26 cellular contexts compared by ENCODE assay signal in the genomic region with DNA sequence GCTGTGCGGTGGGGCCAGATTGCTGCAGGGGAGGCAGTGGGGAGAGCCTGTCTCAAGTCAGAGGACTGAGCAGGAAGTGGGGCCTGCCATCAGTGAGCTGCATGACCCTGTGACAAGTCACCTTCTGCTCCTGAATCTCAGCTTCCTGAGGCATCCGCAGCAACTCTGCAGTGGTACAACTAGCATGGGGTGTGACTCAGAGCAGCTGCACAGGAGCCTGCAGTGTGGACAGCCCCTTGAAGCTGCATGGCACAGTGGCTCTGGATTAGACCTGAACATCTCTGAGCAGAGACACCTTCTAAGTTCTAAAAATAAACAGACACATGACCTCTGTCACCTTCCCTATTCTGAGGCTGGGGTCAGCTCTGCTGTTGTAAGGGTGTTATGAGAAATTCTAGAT. TPM values are rescaled to one million over a fixed set of nuclear protein-coding genes. Genes with fewer than 3 reads are reported as not detected.
"Had no signal": no experiment of that assay in that cellular context is flagged by ENCODE, and none has a peak within 500 bp of the region (broad histone marks: within the 10 kb centered on the region; RNA-seq: fewer than 3 reads in every experiment).

No MANE protein-coding gene starts in this region.

- H3K4me3 Mint-ChIP-seq: activated B cell treated with CpG ODN at 0.5 μM for 24 hours; activated naive CD8-positive, alpha-beta T cell treated with anti-CD3 and anti-CD28 coated beads for 36 hours; activated T-cell treated with anti-CD3 and anti-CD28 coated beads, Interleukin-2, amount 50 U/mL, for 4 hours; brain; dendritic cell treated with granulocyte-macrophage colony-stimulating factor and Interleukin-4, amounts not matched to agents 40 ng/mL and 50 ng/mL, for 4 days; memory B cell; naive B cell; stimulated activated naive CD8-positive, alpha-beta T cell treated with anti-CD3 and anti-CD28 coated beads, Interleukin-15, Interleukin-2, amounts not matched to agents 100 ng/mL and 50 ng/mL, for 24 hours had no signal

- H3K27me3 Mint-ChIP-seq: activated naive CD8-positive, alpha-beta T cell treated with anti-CD3 and anti-CD28 coated beads for 36 hours; brain; stimulated activated naive CD8-positive, alpha-beta T cell treated with anti-CD3 and anti-CD28 coated beads, Interleukin-15, Interleukin-2, amounts not matched to agents 100 ng/mL and 50 ng/mL, for 24 hours had no signal

- H3K4me1 ChIP-seq: heart right ventricle, prostate gland, right atrium auricular region, tibial nerve had no signal

- ATAC-seq: activated T-cell treated with anti-CD3 and anti-CD28 coated beads, Interleukin-2, amount 50 U/mL, for 4 hours; heart right ventricle had no signal

- H3K36me3 ChIP-seq: prostate gland, right atrium auricular region had no signal

- H3K27ac ChIP-seq: heart right ventricle, prostate gland, right atrium auricular region, tibial nerve had no signal

- H3K9me3 ChIP-seq: heart right ventricle, prostate gland, right atrium auricular region, tibial nerve had no signal

- H3K27me3 ChIP-seq: heart right ventricle, right atrium auricular region, tibial nerve had no signal

- H3K4me1 Mint-ChIP-seq: activated B cell treated with CpG ODN at 0.5 μM for 24 hours; activated naive CD8-positive, alpha-beta T cell treated with anti-CD3 and anti-CD28 coated beads for 36 hours; brain; memory B cell; naive B cell had no signal

- H3K36me3 Mint-ChIP-seq: activated naive CD8-positive, alpha-beta T cell treated with anti-CD3 and anti-CD28 coated beads for 36 hours; memory B cell; naive B cell had no signal

- H3K9me3 Mint-ChIP-seq: activated B cell treated with CpG ODN at 0.5 μM for 24 hours; activated naive CD8-positive, alpha-beta T cell treated with anti-CD3 and anti-CD28 coated beads for 36 hours; activated T-cell treated with anti-CD3 and anti-CD28 coated beads, Interleukin-2, amount 50 U/mL, for 4 hours; activated T-helper 2 cell treated with anti-CD3 and anti-CD28 coated beads, Interferon-gamma antibody, Interleukin-2, Interleukin-4, amounts not matched to agents 10 μg/mL and 5 μg/mL and 100 μg/mL, durations not matched to agents 14 hours and 24 hours and 36 hours; brain; dendritic cell treated with granulocyte-macrophage colony-stimulating factor and Interleukin-4, amounts not matched to agents 40 ng/mL and 50 ng/mL, for 4 days; memory B cell; naive B cell; stimulated activated naive CD8-positive, alpha-beta T cell treated with anti-CD3 and anti-CD28 coated beads, Interleukin-15, Interleukin-2, amounts not matched to agents 100 ng/mL and 50 ng/mL, for 24 hours had no signal

- H3K27ac Mint-ChIP-seq: activated B cell treated with CpG ODN at 0.5 μM for 24 hours; activated naive CD8-positive, alpha-beta T cell treated with anti-CD3 and anti-CD28 coated beads for 36 hours; activated T-helper 2 cell treated with anti-CD3 and anti-CD28 coated beads, Interferon-gamma antibody, Interleukin-2, Interleukin-4, amounts not matched to agents 10 μg/mL and 5 μg/mL and 100 μg/mL, durations not matched to agents 14 hours and 24 hours and 36 hours; dendritic cell treated with granulocyte-macrophage colony-stimulating factor and Interleukin-4, amounts not matched to agents 40 ng/mL and 50 ng/mL, for 4 days; memory B cell; stimulated activated naive CD8-positive, alpha-beta T cell treated with anti-CD3 and anti-CD28 coated beads, Interleukin-15, Interleukin-2, amounts not matched to agents 100 ng/mL and 50 ng/mL, for 24 hours had no signal

- DNase-seq: activated B cell treated with CpG ODN at 0.5 μM for 24 hours; activated CD4-positive, alpha-beta T cell treated with anti-CD3 and anti-CD28 coated beads for 4 hours; activated CD4-positive, alpha-beta T cell treated with anti-CD3 and anti-CD28 coated beads, Interleukin-2, amount 50 U/mL, for 48 hours; activated CD8-positive, alpha-beta memory T cell treated with anti-CD3 and anti-CD28 coated beads, Interleukin-2, amount 50 U/mL, for 48 hours; activated naive CD4-positive, alpha-beta T cell; activated naive CD8-positive, alpha-beta T cell treated with anti-CD3 and anti-CD28 coated beads for 36 hours; activated T-cell treated with anti-CD3 and anti-CD28 coated beads, Interleukin-2, amount 50 U/mL, for 4 hours; caudate nucleus; effector CD4-positive, alpha-beta T cell; foreskin fibroblast; heart right ventricle; islet precursor cell; left colon; naive B cell; stimulated activated CD4-positive, alpha-beta T cell treated with anti-CD3 and anti-CD28 coated beads, Interleukin-12 subunit alpha, Interleukin-12 subunit beta, amount 100 ng/mL, for 4 hours; stimulated activated CD4-positive, alpha-beta T cell treated with anti-CD3 and anti-CD28 coated beads, Interleukin-4, amount 100 ng/mL, for 4 hours; T1000 had no signal

- H3K4me3 ChIP-seq: heart right ventricle, prostate gland, right atrium auricular region, tibial nerve had no signal

RNA-seq across cellular contexts. Expression of gene FAM227A, which starts 18.0 kb away (rescaled TPM):
- total RNA-seq: mononuclear cell had no signal
